In the genomic region with DNA sequence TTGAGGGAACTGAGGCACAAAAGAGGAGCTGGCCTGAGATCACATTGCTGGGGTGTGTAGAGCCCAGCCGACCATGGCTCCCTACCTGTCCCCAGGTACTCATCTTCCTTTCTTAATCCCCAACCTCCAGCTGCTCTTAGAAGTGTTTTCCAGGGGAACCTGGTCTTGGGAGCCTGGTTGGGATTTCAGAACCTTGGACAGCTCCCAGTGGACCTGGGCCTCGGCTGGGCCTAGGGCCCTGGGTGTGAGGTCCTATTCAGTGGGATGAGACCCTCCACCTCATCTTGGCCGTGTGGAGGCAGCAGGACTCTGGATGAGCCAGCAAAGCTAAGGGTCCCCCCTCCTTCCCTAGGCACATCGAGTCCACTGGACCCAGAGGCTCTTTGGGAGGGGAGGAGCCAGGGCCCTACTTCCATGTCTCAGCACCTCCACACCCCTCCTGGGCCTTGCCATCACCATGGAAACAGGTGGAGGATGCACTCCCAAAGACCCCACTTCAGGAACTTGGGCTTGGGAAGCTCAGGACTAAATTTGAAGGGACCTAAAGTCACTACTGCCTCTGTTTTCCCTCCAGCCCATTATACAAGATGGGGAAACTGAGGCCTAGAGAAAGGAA, we compare ENCODE assay signal across 10 cellular contexts. TPM values are rescaled to one million over a fixed set of nuclear protein-coding genes. Genes with fewer than 3 reads are reported as not detected.
DNase-seq lines count a peak whose midpoint lies in the region; ATAC-seq and TF ChIP-seq lines count a peak whose summit lies in the region.
"Had no signal": no experiment of that assay in that cellular context is flagged by ENCODE, and none has a peak within 500 bp of the region (broad histone marks: within the 10 kb centered on the region; RNA-seq: fewer than 3 reads in every experiment).

No MANE protein-coding gene starts in this region.

- 15% methylated on average over 2 of the region's 4 CpGs for WGBS in SK-N-SH (ENCODE audit: low lambda C conversion rate)
- WGBS in smooth muscle cell (ENCODE audit: low lambda C conversion rate): 39% methylated on average over 4 of the region's 4 CpGs

- H3K9me3 ChIP-seq in SK-N-SH (no peaks in the 10 kb centered on the region), smooth muscle cell (replicated peaks; ENCODE audit: low read depth) (no peaks in the 10 kb centered on the region)

- H3K4me1 ChIP-seq in SK-N-SH (ENCODE audit: control insufficient read depth in 1 of 2, insufficient read depth in 2 of 2, low read depth in 1 of 2, low read length in 1 of 2) (no peaks in the 10 kb centered on the region; a peak in 1 of 4 replicates), foreskin keratinocyte (no peaks in the 10 kb centered on the region), smooth muscle cell (ENCODE audit: low read depth) (no peaks in the 10 kb centered on the region)

- H3K9ac ChIP-seq in SK-N-SH (no peak overlapping the region), smooth muscle cell (ENCODE audit: low read depth) (no peak overlapping the region)

- H3K27me3 ChIP-seq in SK-N-SH (ENCODE audit: insufficient read depth) (no peaks in the 10 kb centered on the region), foreskin keratinocyte (peaks cover 3% of the 10 kb centered on the region), smooth muscle cell (ENCODE audit: low read depth) (no peaks in the 10 kb centered on the region)

- no peak overlapping the region for H3K4me3 Mint-ChIP-seq in activated T-cell treated with anti-CD3 and anti-CD28 coated beads, Interleukin-2, amount 50 U/mL, for 72 hours
- H3K4me3 Mint-ChIP-seq: CD8-positive, alpha-beta T cell had no signal

- H2AFZ ChIP-seq in SK-N-SH (ENCODE audit: low read depth): no peak overlapping the region
- H2AFZ ChIP-seq in smooth muscle cell (ENCODE audit: low read depth): no peak overlapping the region

- no peak for TF ChIP-seq EP300 in SK-N-SH (IDR thresholded peaks at IDR 0.05; ENCODE audit: borderline replicate concordance in 1 of 2, low read depth in 1 of 2, low read length in 1 of 2)

- H3F3A ChIP-seq in SK-N-SH (replicated peaks; ENCODE audit: insufficient read depth) (no peaks in the 10 kb centered on the region), smooth muscle cell (ENCODE audit: low read depth) (no peaks in the 10 kb centered on the region)

- TF ChIP-seq CTCF in SK-N-SH (IDR thresholded peaks at IDR 0.05) (no peak), foreskin keratinocyte (conservative IDR thresholded peaks at IDR 0.05) (no peak), smooth muscle cell (IDR thresholded peaks at IDR 0.05; ENCODE audit: borderline replicate concordance, insufficient read depth, poor library complexity, severe bottlenecking) (no peak)

- H3K4me3 ChIP-seq in SK-N-SH (ENCODE audit: low read depth in 2 of 2, low read length in 1 of 2) (no peak overlapping the region), smooth muscle cell (no peak overlapping the region)

- H3K27me3 Mint-ChIP-seq in activated T-cell treated with anti-CD3 and anti-CD28 coated beads, Interleukin-2, amount 50 U/mL, for 72 hours (ENCODE audit: low read depth): no peaks in the 10 kb centered on the region

- peaks cover 8% of the 10 kb centered on the region for H3K4me1 Mint-ChIP-seq in activated T-cell treated with anti-CD3 and anti-CD28 coated beads, Interleukin-2, amount 50 U/mL, for 72 hours (ENCODE audit: low read depth)

- TF ChIP-seq RAD21 in SK-N-SH (IDR thresholded peaks at IDR 0.05; ENCODE audit: low read length): no peak

- POLR2A ChIA-PET in SK-N-SH (lab: Yijun Ruan, JAX): no interaction called here

- H3K9me3 Mint-ChIP-seq in activated T-cell treated with anti-CD3 and anti-CD28 coated beads, Interleukin-2, amount 50 U/mL, for 72 hours: no peaks in the 10 kb centered on the region
- H3K9me3 Mint-ChIP-seq: CD8-positive, alpha-beta T cell had no signal

- H4K20me1 ChIP-seq in SK-N-SH (ENCODE audit: insufficient read depth) (no peaks in the 10 kb centered on the region), smooth muscle cell (ENCODE audit: low read depth) (no peaks in the 10 kb centered on the region)

- H3K4me2 ChIP-seq in SK-N-SH: no peak overlapping the region
- no peak overlapping the region for H3K4me2 ChIP-seq in smooth muscle cell

- CTCF ChIA-PET in SK-N-SH (lab: Yijun Ruan, JAX): interaction anchor here (2.3 kb wide), 1 partner anchor 55 kb away, joined by 11 read pairs; no protein-coding TSS in a partner anchor

- no peaks in the 10 kb centered on the region for H3K9me2 ChIP-seq in SK-N-SH

- H3K27ac ChIP-seq in SK-N-SH (ENCODE audit: low read depth in 2 of 2, low read length in 1 of 2): no peak overlapping the region
- no peak overlapping the region for H3K27ac ChIP-seq in foreskin keratinocyte
- H3K27ac ChIP-seq in smooth muscle cell (ENCODE audit: low read depth): no peak overlapping the region

- peak; percentile 14 to 32 for DNase-seq in activated T-cell treated with anti-CD3 and anti-CD28 coated beads, Interleukin-2, amount 50 U/mL, for 72 hours
- DNase-seq in activated T-cell treated with anti-CD3 and anti-CD28 coated beads for 4 hours: no peak
- no peak for DNase-seq in SK-N-SH
- peak; percentile 17 to 41 for DNase-seq in foreskin keratinocyte
- DNase-seq in smooth muscle cell (lab: John Stamatoyannopoulos, UW; ENCODE audit: unreplicated experiment): peak; percentile 22
- DNase-seq in cortex of kidney (lab: John Stamatoyannopoulos, UW): no peak

- no peak for ATAC-seq in activated T-cell treated with anti-CD3 and anti-CD28 coated beads, Interleukin-2, amount 50 U/mL, for 72 hours (replicated peaks in 1 of 2)
- ATAC-seq in foreskin keratinocyte: peak; percentile 29
- ATAC-seq in HG03469 (IDR thresholded peaks at IDR 0.05; ENCODE audit: unreplicated experiment): no peak
- ATAC-seq in HG03039 (IDR thresholded peaks at IDR 0.05; ENCODE audit: unreplicated experiment): no peak
- ATAC-seq: CD8-positive, alpha-beta T cell; Panc1 had no signal

- H3K79me2 ChIP-seq in SK-N-SH (ENCODE audit: insufficient read depth): no peaks in the 10 kb centered on the region
- H3K79me2 ChIP-seq in smooth muscle cell (ENCODE audit: low read depth): no peaks in the 10 kb centered on the region

- H3K27ac Mint-ChIP-seq in activated T-cell treated with anti-CD3 and anti-CD28 coated beads, Interleukin-2, amount 50 U/mL, for 72 hours: no peak overlapping the region
- H3K27ac Mint-ChIP-seq: CD8-positive, alpha-beta T cell had no signal

- no peaks in the 10 kb centered on the region for H3K36me3 Mint-ChIP-seq in activated T-cell treated with anti-CD3 and anti-CD28 coated beads, Interleukin-2, amount 50 U/mL, for 72 hours (ENCODE audit: insufficient read depth in 2 of 2)
- H3K36me3 Mint-ChIP-seq: CD8-positive, alpha-beta T cell had no signal

- H3K36me3 ChIP-seq in SK-N-SH (replicated peaks in 1 of 2; ENCODE audit: control insufficient read depth in 1 of 2, insufficient read depth in 2 of 2, low read length in 1 of 2) (no peaks in the 10 kb centered on the region), smooth muscle cell (ENCODE audit: low read depth) (no peaks in the 10 kb centered on the region)

TF ChIP-seq in SK-N-SH, 30 proteins besides CTCF, POLR2A, EP300 and RAD21:
- TF ChIP-seq, protein P1, sequence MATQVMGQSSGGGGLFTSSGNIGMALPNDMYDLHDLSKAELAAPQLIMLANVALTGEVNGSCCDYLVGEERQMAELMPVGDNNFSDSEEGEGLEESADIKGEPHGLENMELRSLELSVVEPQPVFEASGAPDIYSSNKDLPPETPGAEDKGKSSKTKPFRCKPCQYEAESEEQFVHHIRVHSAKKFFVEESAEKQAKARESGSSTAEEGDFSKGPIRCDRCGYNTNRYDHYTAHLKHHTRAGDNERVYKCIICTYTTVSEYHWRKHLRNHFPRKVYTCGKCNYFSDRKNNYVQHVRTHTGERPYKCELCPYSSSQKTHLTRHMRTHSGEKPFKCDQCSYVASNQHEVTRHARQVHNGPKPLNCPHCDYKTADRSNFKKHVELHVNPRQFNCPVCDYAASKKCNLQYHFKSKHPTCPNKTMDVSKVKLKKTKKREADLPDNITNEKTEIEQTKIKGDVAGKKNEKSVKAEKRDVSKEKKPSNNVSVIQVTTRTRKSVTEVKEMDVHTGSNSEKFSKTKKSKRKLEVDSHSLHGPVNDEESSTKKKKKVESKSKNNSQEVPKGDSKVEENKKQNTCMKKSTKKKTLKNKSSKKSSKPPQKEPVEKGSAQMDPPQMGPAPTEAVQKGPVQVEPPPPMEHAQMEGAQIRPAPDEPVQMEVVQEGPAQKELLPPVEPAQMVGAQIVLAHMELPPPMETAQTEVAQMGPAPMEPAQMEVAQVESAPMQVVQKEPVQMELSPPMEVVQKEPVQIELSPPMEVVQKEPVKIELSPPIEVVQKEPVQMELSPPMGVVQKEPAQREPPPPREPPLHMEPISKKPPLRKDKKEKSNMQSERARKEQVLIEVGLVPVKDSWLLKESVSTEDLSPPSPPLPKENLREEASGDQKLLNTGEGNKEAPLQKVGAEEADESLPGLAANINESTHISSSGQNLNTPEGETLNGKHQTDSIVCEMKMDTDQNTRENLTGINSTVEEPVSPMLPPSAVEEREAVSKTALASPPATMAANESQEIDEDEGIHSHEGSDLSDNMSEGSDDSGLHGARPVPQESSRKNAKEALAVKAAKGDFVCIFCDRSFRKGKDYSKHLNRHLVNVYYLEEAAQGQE (IDR thresholded peaks at IDR 0.05; ENCODE audit: low read depth, low read length): peak; percentile 97
- no peak for TF ChIP-seq GATA2 (CRISPR knock-in tag; IDR thresholded peaks at IDR 0.05)
TF ChIP-seq in SK-N-SH: peak in this region for 1.

RNA-seq across cellular contexts. Expression of a gene that starts 38.5 kb away (rescaled TPM):
- total RNA-seq in activated T-cell treated with anti-CD3 and anti-CD28 coated beads, Interleukin-2, amount 50 U/mL, for 72 hours: 10 to 100 TPM; 30.6 to 38.3 TPM
- polyA plus RNA-seq in SK-N-SH (2012; rRNA removed) (12.7 and 31.2 TPM in 2 replicates), foreskin keratinocyte (30.8 and 31.1 TPM in 2 replicates), smooth muscle cell (86.8 and 125 TPM in 2 replicates)
- 16.5 and 24.1 TPM in 2 replicates for polyA plus RNA-seq in SK-N-SH (2012; cell fraction: cytosol; rRNA removed)
- polyA plus RNA-seq in SK-N-SH (2012; cell fraction: nucleus; rRNA removed): 65.0 and 82.1 TPM in 2 replicates
- total RNA-seq in foreskin keratinocyte (31.0 and 31.7 TPM in 2 replicates), smooth muscle cell (87.0 and 102 TPM in 2 replicates)

Comparison
In these comparisons a context has a peak if more than half of its experiments do, and no peak if none do; other contexts are left out.
1. DNase-seq: peak in activated T-cell treated with anti-CD3 and anti-CD28 coated beads, Interleukin-2, amount 50 U/mL, for 72 hours (2 of 2), foreskin keratinocyte (2 of 2) and smooth muscle cell (single experiment); none in activated T-cell treated with anti-CD3 and anti-CD28 coated beads for 4 hours (single experiment), SK-N-SH (single experiment) and cortex of kidney (single experiment).